In genomic region chr13:86464193-86464592, GRCh38 we compare ENCODE assay signal across 18 cellular contexts.
DNase-seq lines count a peak whose midpoint lies in the region; ATAC-seq, FAIRE-seq and TF ChIP-seq lines count a peak whose summit lies in the region.
"Had no signal": no experiment of that assay in that cellular context is flagged by ENCODE, and none has a peak within 500 bp of the region (broad histone marks: within the 10 kb centered on the region; RNA-seq: fewer than 3 reads in every experiment).

No MANE protein-coding gene starts in this region.

- no peak overlapping the region for H2AFZ ChIP-seq in PC-9

- H3K4me1 ChIP-seq in PC-9 (replicated peaks; ENCODE audit: insufficient read depth): no peaks in the 10 kb centered on the region
- H3K4me1 ChIP-seq: BLaER1 treated with 17β-estradiol and CSF1 and Interleukin-3, amounts not matched to agents 10 nM and 100 nM; sigmoid colon; stomach had no signal

- H4K20me1 ChIP-seq in PC-9 (ENCODE audit: insufficient read depth): no peaks in the 10 kb centered on the region
- H4K20me1 ChIP-seq: BLaER1 treated with 17β-estradiol and CSF1 and Interleukin-3, amounts not matched to agents 10 nM and 100 nM had no signal

- no peaks in the 10 kb centered on the region for H3K27me3 Mint-ChIP-seq in activated CD4-positive, alpha-beta memory T cell treated with anti-CD3 and anti-CD28 coated beads, Interleukin-2, amount 10 ng/mL, durations not matched to agents 7 days and 5 days
- H3K27me3 Mint-ChIP-seq: activated B cell treated with CpG ODN at 0.5 μM for 24 hours, naive B cell had no signal

- no peaks in the 10 kb centered on the region for H3K9me2 ChIP-seq in PC-9 (ENCODE audit: insufficient read depth)

- H3K4me3 ChIP-seq in PC-9 (no peak overlapping the region), epithelial cell of proximal tubule (ENCODE audit: low read depth, low read length) (no peak overlapping the region)
- H3K4me3 ChIP-seq: BLaER1 treated with 17β-estradiol and CSF1 and Interleukin-3, amounts not matched to agents 10 nM and 100 nM; sigmoid colon; stomach had no signal

- CTCF ChIA-PET in PC-9 (lab: Charles Lee): no interaction called here
- CTCF ChIA-PET in activated CD4-positive, alpha-beta memory T cell treated with anti-CD3 and anti-CD28 coated beads, Interleukin-2, amount 10 ng/mL, durations not matched to agents 7 days and 5 days (lab: Charles Lee): no interaction called here

- no peak for TF ChIP-seq POLR2A in H54 (IDR thresholded peaks at IDR 0.05; ENCODE audit: low read depth, low read length)

- DNase-seq in H54 (ENCODE audit: insufficient read length, low spot score) (no peak), PC-9 (no peak), epithelial cell of proximal tubule (ENCODE audit: low read depth) (no peak), left lobe of liver (ENCODE audit: low spot score) (no peak)
- no peak for DNase-seq in activated CD4-positive, alpha-beta memory T cell treated with anti-CD3 and anti-CD28 coated beads, Interleukin-2, amount 10 ng/mL, durations not matched to agents 7 days and 5 days
- DNase-seq: activated B cell treated with CpG ODN at 0.5 μM for 24 hours; activated T-cell treated with anti-CD3 and anti-CD28 coated beads, Interleukin-2, amount 50 U/mL, for 72 hours; GDM1; kidney; naive B cell; Right ventricle myocardium superior; sigmoid colon; stomach had no signal

- H3K36me3 ChIP-seq in PC-9 (ENCODE audit: low read depth): no peaks in the 10 kb centered on the region
- H3K36me3 ChIP-seq: BLaER1 treated with 17β-estradiol and CSF1 and Interleukin-3, amounts not matched to agents 10 nM and 100 nM; sigmoid colon; stomach had no signal

- H3K9me3 ChIP-seq in PC-9 (ENCODE audit: insufficient read depth, low read depth): no peaks in the 10 kb centered on the region
- H3K9me3 ChIP-seq: BLaER1 treated with 17β-estradiol and CSF1 and Interleukin-3, amounts not matched to agents 10 nM and 100 nM; stomach had no signal

- peak; percentile 19 for FAIRE-seq in A204.1 (lab: Jason Lieb, UNC)
- peak; percentile 94 for FAIRE-seq in H54 (lab: Jason Lieb, UNC)
- FAIRE-seq: HepG2 had no signal

- H3K27ac Mint-ChIP-seq in activated CD4-positive, alpha-beta memory T cell treated with anti-CD3 and anti-CD28 coated beads, Interleukin-2, amount 10 ng/mL, durations not matched to agents 7 days and 5 days: no peak overlapping the region
- H3K27ac Mint-ChIP-seq: activated B cell treated with CpG ODN at 0.5 μM for 24 hours; activated T-cell treated with anti-CD3 and anti-CD28 coated beads, Interleukin-2, amount 50 U/mL, for 72 hours; naive B cell had no signal

- ATAC-seq in left lobe of liver (no peak), GM21367 (IDR thresholded peaks at IDR 0.05; ENCODE audit: unreplicated experiment) (no peak), GM18868 (IDR thresholded peaks at IDR 0.05; ENCODE audit: unreplicated experiment) (no peak)
- ATAC-seq: activated T-cell treated with anti-CD3 and anti-CD28 coated beads, Interleukin-2, amount 50 U/mL, for 72 hours; HepG2 had no signal

- peaks cover 2% of the 10 kb centered on the region for H3K9me3 Mint-ChIP-seq in activated CD4-positive, alpha-beta memory T cell treated with anti-CD3 and anti-CD28 coated beads, Interleukin-2, amount 10 ng/mL, durations not matched to agents 7 days and 5 days

- peak; percentile 41; the same call in 1 of the 2 replicates for TF ChIP-seq CTCF in PC-9 (conservative IDR thresholded peaks at IDR 0.05)
- TF ChIP-seq CTCF in epithelial cell of proximal tubule (conservative IDR thresholded peaks at IDR 0.05; ENCODE audit: low read depth, low read length): peak; percentile 51

- no peaks in the 10 kb centered on the region for H3K4me1 Mint-ChIP-seq in activated CD4-positive, alpha-beta memory T cell treated with anti-CD3 and anti-CD28 coated beads, Interleukin-2, amount 10 ng/mL, durations not matched to agents 7 days and 5 days
- H3K4me1 Mint-ChIP-seq: activated B cell treated with CpG ODN at 0.5 μM for 24 hours, naive B cell had no signal

- H3F3A ChIP-seq in PC-9 (ENCODE audit: insufficient read depth, low read depth): no peaks in the 10 kb centered on the region

- no peak overlapping the region for H3K4me2 ChIP-seq in PC-9
- H3K4me2 ChIP-seq: BLaER1 treated with 17β-estradiol and CSF1 and Interleukin-3, amounts not matched to agents 10 nM and 100 nM had no signal

- intact Hi-C loops in PC-9 (cut with micrococcal nuclease; ENCODE audit: unreplicated experiment): loop anchor here (10.0 kb wide), 1 partner anchor 379 kb away; no protein-coding TSS in a partner anchor

- H3K36me3 Mint-ChIP-seq in activated CD4-positive, alpha-beta memory T cell treated with anti-CD3 and anti-CD28 coated beads, Interleukin-2, amount 10 ng/mL, durations not matched to agents 7 days and 5 days (ENCODE audit: low read depth): no peaks in the 10 kb centered on the region
- H3K36me3 Mint-ChIP-seq: naive B cell had no signal

- no peak overlapping the region for H3K27ac ChIP-seq in PC-9
- H3K27ac ChIP-seq: BLaER1 treated with 17β-estradiol and CSF1 and Interleukin-3, amounts not matched to agents 10 nM and 100 nM; sigmoid colon; stomach had no signal

- no peaks in the 10 kb centered on the region for H3K27me3 ChIP-seq in PC-9 (ENCODE audit: insufficient read depth, low read depth)
- H3K27me3 ChIP-seq: BLaER1 treated with 17β-estradiol and CSF1 and Interleukin-3, amounts not matched to agents 10 nM and 100 nM; sigmoid colon; stomach had no signal

- no peaks in the 10 kb centered on the region for H3K79me2 ChIP-seq in PC-9 (ENCODE audit: low read depth)

- POLR2A ChIA-PET in PC-9 (lab: Charles Lee; ENCODE audit: unreplicated experiment): no interaction called here
- POLR2A ChIA-PET in activated CD4-positive, alpha-beta memory T cell treated with anti-CD3 and anti-CD28 coated beads, Interleukin-2, amount 10 ng/mL, durations not matched to agents 7 days and 5 days (lab: Charles Lee): no interaction called here

- BruUV-seq in PC-9 (replicated peaks; lab: Mats Ljungman, UMichigan): no TSS peak

- H3K4me3 Mint-ChIP-seq in activated CD4-positive, alpha-beta memory T cell treated with anti-CD3 and anti-CD28 coated beads, Interleukin-2, amount 10 ng/mL, durations not matched to agents 7 days and 5 days: no peak overlapping the region
- H3K4me3 Mint-ChIP-seq: activated B cell treated with CpG ODN at 0.5 μM for 24 hours; activated T-cell treated with anti-CD3 and anti-CD28 coated beads, Interleukin-2, amount 50 U/mL, for 72 hours; naive B cell had no signal
